26 cellular contexts compared by ENCODE assay signal in the genomic region with DNA sequence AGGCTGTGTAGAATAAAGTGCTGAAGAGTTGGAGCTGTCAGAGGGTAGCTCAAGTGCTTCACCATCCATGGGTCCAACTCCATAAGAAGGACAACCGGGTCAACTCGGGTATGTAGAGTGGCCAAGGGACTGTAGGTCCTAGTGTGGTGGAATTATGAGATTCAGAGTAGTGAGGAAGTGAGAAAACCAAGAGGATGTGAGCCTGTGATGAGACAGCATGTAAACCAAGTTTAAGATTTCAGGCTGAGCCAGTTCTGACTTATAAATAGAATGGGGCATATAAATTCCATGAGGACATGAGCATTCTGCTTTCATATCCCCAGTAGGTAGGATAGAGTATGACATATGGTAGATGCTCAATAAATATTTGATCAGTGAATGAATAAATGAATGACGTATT.
DNase-seq lines count a peak whose midpoint lies in the region; ATAC-seq and TF ChIP-seq lines count a peak whose summit lies in the region.
"Had no signal": no experiment of that assay in that cellular context is flagged by ENCODE, and none has a peak within 500 bp of the region (broad histone marks: within the 10 kb centered on the region; RNA-seq: fewer than 3 reads in every experiment).

No MANE protein-coding gene starts in this region.

- no peaks in the 10 kb centered on the region for H3K36me3 Mint-ChIP-seq in stimulated activated naive B cell treated with anti-CD40 and anti-IgM and Interleukin-4, amounts not matched to agents 10 μg/mL and 1 μg/mL and 100 μg/mL, for 72 hours
- H3K36me3 Mint-ChIP-seq: activated naive CD8-positive, alpha-beta T cell treated with anti-CD3 and anti-CD28 coated beads for 36 hours; neural progenitor cell had no signal

- no peaks in the 10 kb centered on the region for H3K4me1 ChIP-seq in right atrium auricular region
- H3K4me1 ChIP-seq: A549, right lobe of liver, upper lobe of left lung had no signal

- H3K27me3 ChIP-seq in right atrium auricular region: no peaks in the 10 kb centered on the region
- H3K27me3 ChIP-seq: neural progenitor cell, right lobe of liver, upper lobe of left lung had no signal

- peak; percentile 48 for ATAC-seq in Right ventricle myocardium superior (ENCODE audit: poor library complexity)
- peak; percentile 74 to 80 for ATAC-seq in stimulated activated naive B cell treated with anti-CD40 and anti-IgM and Interleukin-4, amounts not matched to agents 10 μg/mL and 1 μg/mL and 100 μg/mL, for 72 hours (replicated peaks)
- ATAC-seq: A549, foreskin keratinocyte had no signal

- intact Hi-C loops in Right ventricle myocardium superior (cut with DNase I): loop anchor here (10.0 kb wide), 1 partner anchor 492 kb away; no protein-coding TSS in a partner anchor

- H3K27me3 Mint-ChIP-seq in stimulated activated naive B cell treated with anti-CD40 and anti-IgM and Interleukin-4, amounts not matched to agents 10 μg/mL and 1 μg/mL and 100 μg/mL, for 72 hours: peaks cover 6 to 14% of the 10 kb centered on the region in 2 donors

- H3K27ac ChIP-seq in right atrium auricular region: no peak overlapping the region
- H3K27ac ChIP-seq: A549, foreskin keratinocyte, hepatocyte, neural progenitor cell, right lobe of liver, upper lobe of left lung had no signal

- no peak overlapping the region for H3K4me3 Mint-ChIP-seq in stimulated activated naive B cell treated with anti-CD40 and anti-IgM and Interleukin-4, amounts not matched to agents 10 μg/mL and 1 μg/mL and 100 μg/mL, for 72 hours
- H3K4me3 Mint-ChIP-seq: activated naive CD8-positive, alpha-beta T cell treated with anti-CD3 and anti-CD28 coated beads for 36 hours; B cell; neural progenitor cell had no signal

- H3K9me3 ChIP-seq in right atrium auricular region: no peaks in the 10 kb centered on the region
- H3K9me3 ChIP-seq: A549, right lobe of liver, upper lobe of left lung had no signal

- DNase-seq in Right ventricle myocardium superior (no peak), right atrium auricular region (ENCODE audit: low spot score) (no peak), MV-4-11 (lab: John Stamatoyannopoulos, UW) (peak; percentile 82), epithelial cell of esophagus (ENCODE audit: low read depth) (peak; percentile 36), erythroblast (lab: John Stamatoyannopoulos, UW) (no peak), cerebellar cortex (ENCODE audit: low spot score) (no peak)
- no peak for DNase-seq in stimulated activated naive B cell treated with anti-CD40 and anti-IgM and Interleukin-4, amounts not matched to agents 10 μg/mL and 1 μg/mL and 100 μg/mL, for 72 hours
- DNase-seq in stimulated activated CD4-positive, alpha-beta T cell treated with anti-CD3 and anti-CD28 coated beads, Interleukin-12 subunit alpha, Interleukin-12 subunit beta, amount 100 ng/mL, for 4 hours: no peak
- DNase-seq: activated CD4-positive, alpha-beta T cell treated with anti-CD3 and anti-CD28 coated beads, Interleukin-2, amount 50 U/mL, for 48 hours; activated CD4-positive, CD25-positive, alpha-beta regulatory T cell; activated naive CD8-positive, alpha-beta T cell treated with anti-CD3 and anti-CD28 coated beads for 36 hours; Karpas-422; NCI-H1092; NCI-H187 treated with DMSO at 0.1 percent for 48 hours; NCI-H69; posterior cingulate gyrus; right lobe of liver; SHP77 treated with DMSO at 0.1 percent for 48 hours; T1000; upper lobe of left lung had no signal

- H3K9me3 Mint-ChIP-seq in stimulated activated naive B cell treated with anti-CD40 and anti-IgM and Interleukin-4, amounts not matched to agents 10 μg/mL and 1 μg/mL and 100 μg/mL, for 72 hours: no peaks in the 10 kb centered on the region
- H3K9me3 Mint-ChIP-seq: activated naive CD8-positive, alpha-beta T cell treated with anti-CD3 and anti-CD28 coated beads for 36 hours; activated T-helper 2 cell treated with anti-CD3 and anti-CD28 coated beads, Interferon-gamma antibody, Interleukin-2, Interleukin-4, amounts not matched to agents 10 μg/mL and 5 μg/mL and 100 μg/mL, durations not matched to agents 14 hours and 24 hours and 36 hours; neural progenitor cell had no signal

- TF ChIP-seq CTCF in right atrium auricular region (IDR thresholded peaks at IDR 0.05): no peak
- TF ChIP-seq CTCF in epithelial cell of esophagus (IDR thresholded peaks at IDR 0.05; ENCODE audit: insufficient read depth, low read depth, low read length, missing control alignments): no peak

- TF ChIP-seq POLR2A in erythroblast (IDR thresholded peaks at IDR 0.05; ENCODE audit: low read length): no peak

- no peaks in the 10 kb centered on the region for H3K4me1 Mint-ChIP-seq in stimulated activated naive B cell treated with anti-CD40 and anti-IgM and Interleukin-4, amounts not matched to agents 10 μg/mL and 1 μg/mL and 100 μg/mL, for 72 hours
- H3K4me1 Mint-ChIP-seq: activated naive CD8-positive, alpha-beta T cell treated with anti-CD3 and anti-CD28 coated beads for 36 hours; B cell had no signal

- no peak overlapping the region for H3K4me3 ChIP-seq in right atrium auricular region
- no peak overlapping the region for H3K4me3 ChIP-seq in epithelial cell of esophagus (ENCODE audit: low read length)
- H3K4me3 ChIP-seq: A549, hepatocyte, neural progenitor cell, right lobe of liver, upper lobe of left lung had no signal

- no peak overlapping the region for H3K27ac Mint-ChIP-seq in stimulated activated naive B cell treated with anti-CD40 and anti-IgM and Interleukin-4, amounts not matched to agents 10 μg/mL and 1 μg/mL and 100 μg/mL, for 72 hours
- H3K27ac Mint-ChIP-seq: activated naive CD8-positive, alpha-beta T cell treated with anti-CD3 and anti-CD28 coated beads for 36 hours; activated T-helper 2 cell treated with anti-CD3 and anti-CD28 coated beads, Interferon-gamma antibody, Interleukin-2, Interleukin-4, amounts not matched to agents 10 μg/mL and 5 μg/mL and 100 μg/mL, durations not matched to agents 14 hours and 24 hours and 36 hours; B cell; neural progenitor cell had no signal

- no peaks in the 10 kb centered on the region for H3K36me3 ChIP-seq in right atrium auricular region
- H3K36me3 ChIP-seq: neural progenitor cell, right lobe of liver, upper lobe of left lung had no signal

Comparison
In these comparisons a context has a peak if more than half of its experiments do, and no peak if none do; other contexts are left out.
1. DNase-seq: peak in MV-4-11 (single experiment) and epithelial cell of esophagus (single experiment); none in Right ventricle myocardium superior (single experiment), right atrium auricular region (single experiment), stimulated activated naive B cell treated with anti-CD40 and anti-IgM and Interleukin-4, amounts not matched to agents 10 μg/mL and 1 μg/mL and 100 μg/mL, for 72 hours (single experiment), erythroblast (0 of 2), stimulated activated CD4-positive, alpha-beta T cell treated with anti-CD3 and anti-CD28 coated beads, Interleukin-12 subunit alpha, Interleukin-12 subunit beta, amount 100 ng/mL, for 4 hours (single experiment) and cerebellar cortex (single experiment).